ENCODE assay signal across 8 cellular contexts in genomic region chr14:105473677-105474477, GRCh38. TPM values are rescaled to one million over a fixed set of nuclear protein-coding genes. Genes with fewer than 3 reads are reported as not detected.
A peak's percentile ranks its signal among the peaks of the same experiment; 100 is the strongest.
DNase-seq lines count a peak whose midpoint lies in the region; ATAC-seq and TF ChIP-seq lines count a peak whose summit lies in the region.

No MANE protein-coding gene starts in this region.

- H3K27me3 ChIP-seq in CD4-positive, alpha-beta T cell (ENCODE audit: control insufficient read depth, insufficient read depth, low read length): peaks cover 10% of the 10 kb centered on the region
- H3K27me3 ChIP-seq in HUES64 (ENCODE audit: insufficient read depth, low read length) (peaks cover 43% of the 10 kb centered on the region), PC-9 (ENCODE audit: insufficient read depth, low read depth) (no peaks in the 10 kb centered on the region), thymus (ENCODE audit: control insufficient read depth, insufficient read depth) (peaks cover 55% of the 10 kb centered on the region)

- peaks cover 8% of the 10 kb centered on the region; the same call in 1 of the 2 replicates for H3K36me3 ChIP-seq in HUES64 (ENCODE audit: insufficient read depth, low read length)
- H3K36me3 ChIP-seq in PC-9 (ENCODE audit: low read depth): no peaks in the 10 kb centered on the region
- H3K36me3 ChIP-seq in thymus (ENCODE audit: control insufficient read depth, insufficient read depth): peaks cover 18% of the 10 kb centered on the region

- H3K4me3 Mint-ChIP-seq in CD4-positive, alpha-beta T cell: peak overlapping the region; percentile 82
- peak overlapping the region; percentile 35 to 91 (median 75) for H3K4me3 Mint-ChIP-seq in naive B cell

- H3K4me2 ChIP-seq in PC-9: peak overlapping the region; percentile 88

- no peaks in the 10 kb centered on the region for H3K9me3 Mint-ChIP-seq in CD4-positive, alpha-beta T cell
- H3K9me3 Mint-ChIP-seq in naive B cell: peaks cover 0 to 2% (median 0%) of the 10 kb centered on the region in 7 donors

- ATAC-seq in CD4-positive, alpha-beta T cell (ENCODE audit: poor library complexity): peak; percentile 66
- ATAC-seq in naive B cell (ENCODE audit: low read depth in 2 of 2): peak; percentile 49 to 51
- ATAC-seq in GM21529 (IDR thresholded peaks at IDR 0.05; ENCODE audit: unreplicated experiment): no peak

- H3K27me3 Mint-ChIP-seq in CD4-positive, alpha-beta T cell: no peaks in the 10 kb centered on the region
- peaks cover 0 to 9% (median 0%) of the 10 kb centered on the region in 3 donors for H3K27me3 Mint-ChIP-seq in naive B cell

- H3K9me3 ChIP-seq in CD4-positive, alpha-beta T cell (ENCODE audit: control insufficient read depth, low read length): no peaks in the 10 kb centered on the region
- no peaks in the 10 kb centered on the region for H3K9me3 ChIP-seq in HUES64 (ENCODE audit: insufficient read depth, low read depth, low read length)
- no peaks in the 10 kb centered on the region for H3K9me3 ChIP-seq in PC-9 (ENCODE audit: insufficient read depth, low read depth)
- peaks cover 8% of the 10 kb centered on the region for H3K9me3 ChIP-seq in thymus (ENCODE audit: control insufficient read depth)

- H3K9me2 ChIP-seq in PC-9 (ENCODE audit: insufficient read depth): no peaks in the 10 kb centered on the region

- peaks cover 16% of the 10 kb centered on the region for H3K4me1 Mint-ChIP-seq in CD4-positive, alpha-beta T cell (ENCODE audit: low read depth)
- H3K4me1 Mint-ChIP-seq in naive B cell: peaks cover 10 to 19% (median 14%) of the 10 kb centered on the region in 3 donors

- CTCF ChIA-PET in CD4-positive, alpha-beta T cell (lab: Charles Lee): interaction anchor here (4.6 kb wide), 1 partner anchor 16 kb away, joined by 28 read pairs; the partner anchor contains the start of gene TEDC1
- CTCF ChIA-PET in PC-9 (lab: Charles Lee): no interaction called here

- H3K4me3 ChIP-seq in HUES64 (ENCODE audit: low read length) (peak overlapping the region; percentile 58), PC-9 (peak overlapping the region; percentile 66), fibroblast of mammary gland (ENCODE audit: control insufficient read depth, low read depth, low read length) (peak overlapping the region; percentile 37), thymus (ENCODE audit: low read length) (peak overlapping the region; percentile 53)

- no peak overlapping the region for H3K27ac ChIP-seq in CD4-positive, alpha-beta T cell (ENCODE audit: low read depth, low read length)
- peak overlapping the region; percentile 41; the same call in 1 of the 2 replicates for H3K27ac ChIP-seq in HUES64 (ENCODE audit: low read depth, low read length)
- no peak overlapping the region for H3K27ac ChIP-seq in PC-9
- H3K27ac ChIP-seq in thymus (ENCODE audit: low read depth): no peak overlapping the region

- H2AFZ ChIP-seq in PC-9: peak overlapping the region; percentile 75; the same call in 1 of the 2 replicates

- POLR2A ChIA-PET in CD4-positive, alpha-beta T cell (lab: Charles Lee): interaction anchor here (1.0 to 1.6 kb wide), 5 partner anchors 8 to 103 kb away, joined by 3 to 6 read pairs (median 4); partner anchors contain the start of gene TEDC1
- POLR2A ChIA-PET in PC-9 (lab: Charles Lee; ENCODE audit: unreplicated experiment): interaction anchor here (0.6 kb wide), 1 partner anchor 183 kb away, joined by 5 read pairs; no protein-coding TSS in a partner anchor

- 4% methylated on average over 58 of the region's 60 CpGs for WGBS in HUES64
- 2% methylated on average over 60 of the region's 60 CpGs for WGBS in thymus

- BruUV-seq in PC-9 (replicated peaks; lab: Mats Ljungman, UMichigan): TSS peak; percentile 25

- no peaks in the 10 kb centered on the region for H3K4me1 ChIP-seq in HUES64 (ENCODE audit: insufficient read depth, low read length)
- H3K4me1 ChIP-seq in PC-9 (replicated peaks; ENCODE audit: insufficient read depth): peaks cover 22% of the 10 kb centered on the region
- H3K4me1 ChIP-seq in thymus (ENCODE audit: control insufficient read depth, insufficient read depth, low read length): peaks cover 6% of the 10 kb centered on the region

- no peaks in the 10 kb centered on the region for H3K36me3 Mint-ChIP-seq in CD4-positive, alpha-beta T cell (ENCODE audit: low read depth)
- H3K36me3 Mint-ChIP-seq in naive B cell: peaks cover 0 to 8% of the 10 kb centered on the region in 2 donors

- H3K79me2 ChIP-seq in PC-9 (ENCODE audit: low read depth): no peaks in the 10 kb centered on the region

- H3K9ac ChIP-seq in HUES64 (ENCODE audit: low read depth, low read length): peak overlapping the region; percentile 81

- no peaks in the 10 kb centered on the region; the same call in 1 of the 2 replicates for H4K20me1 ChIP-seq in PC-9 (ENCODE audit: insufficient read depth)

- peak overlapping the region; percentile 42 for H3K27ac Mint-ChIP-seq in CD4-positive, alpha-beta T cell
- H3K27ac Mint-ChIP-seq in naive B cell: peak overlapping the region in 3 of 6 donors; percentile 39 to 83 (median 59)

- no peak for TF ChIP-seq CTCF in CD4-positive, alpha-beta T cell (IDR thresholded peaks at IDR 0.05)
- TF ChIP-seq CTCF in PC-9 (conservative IDR thresholded peaks at IDR 0.05): no peak
- TF ChIP-seq CTCF in fibroblast of mammary gland (conservative IDR thresholded peaks at IDR 0.05; ENCODE audit: control insufficient read depth, insufficient read depth, low read depth, low read length): no peak

- DNase-seq in CD4-positive, alpha-beta T cell: peak; percentile 53 to 83 (median 76)
- DNase-seq in PC-9 (peak; percentile 86 to 90), fibroblast of mammary gland (ENCODE audit: low read depth) (peak; percentile 68), naive B cell (peak; percentile 53)
- peak; percentile 68 for DNase-seq in activated effector memory CD4-positive, alpha-beta T cell treated with Interleukin-2 at 50 U/mL for 16 hours

- H3F3A ChIP-seq in PC-9 (ENCODE audit: insufficient read depth, low read depth): peaks cover 18% of the 10 kb centered on the region; the same call in 1 of the 2 replicates

- intact Hi-C loops in CD4-positive, alpha-beta T cell (cut with DNase I, micrococcal nuclease): no loop called here
- intact Hi-C loops in PC-9 (cut with micrococcal nuclease; ENCODE audit: unreplicated experiment): loop anchor here (1.0 kb wide), 1 partner anchor 16 kb away; no protein-coding TSS in a partner anchor

RNA-seq across cellular contexts. Expression of gene CRIP2, which starts 0.7 kb away (rescaled TPM):
- total RNA-seq in CD4-positive, alpha-beta T cell: 10 to 100 TPM; 62.5 to 68.3 TPM
- polyA plus RNA-seq in HUES64 (2013, experiment 1 of 2): 11.3 TPM
- polyA plus RNA-seq in HUES64 (2013, experiment 2 of 2): 16.5 TPM
- 42.5 and 50.2 TPM in 2 replicates for total RNA-seq in PC-9 (2021)
- polyA plus RNA-seq in naive B cell (ENCODE audit: low read depth in 6 of 6) (10 to 100 TPM in 2 of 6 donors, 1 to 10 TPM in 4; 2.0 to 27.3 (median 8.4) TPM), thymus (89.7 TPM)

RNA-seq across cellular contexts. Expression of gene CRIP1, which starts 12.8 kb away (rescaled TPM):
- 100 to 1,000 TPM; 250 to 258 TPM for total RNA-seq in CD4-positive, alpha-beta T cell
- 2.6 TPM for polyA plus RNA-seq in HUES64 (2013, experiment 1 of 2)
- polyA plus RNA-seq in HUES64 (2013, experiment 2 of 2): 4.9 TPM
- 296 and 374 TPM in 2 replicates for total RNA-seq in PC-9 (2021)
- 100 to 1,000 TPM; 115 to 495 (median 235) TPM for polyA plus RNA-seq in naive B cell (ENCODE audit: low read depth in 6 of 6)
- polyA plus RNA-seq in thymus: 471 TPM

RNA-seq across cellular contexts. Expression of gene TEDC1, which starts 17.2 kb away (rescaled TPM):
- total RNA-seq in CD4-positive, alpha-beta T cell: 100 to 1,000 TPM; 102 to 108 TPM
- 14.3 TPM for polyA plus RNA-seq in HUES64 (2013, experiment 1 of 2)
- polyA plus RNA-seq in HUES64 (2013, experiment 2 of 2): 20.3 TPM
- total RNA-seq in PC-9 (2021): 21.2 and 31.9 TPM in 2 replicates
- polyA plus RNA-seq in naive B cell (ENCODE audit: low read depth in 6 of 6): 10 to 100 TPM in 3 of 6 donors, 1 to 10 TPM in 3; 3.5 to 13.6 (median 8.3) TPM
- polyA plus RNA-seq in thymus: 23.3 TPM

RNA-seq across cellular contexts. Expression of gene TMEM121, which starts 52.5 kb away (rescaled TPM):
- total RNA-seq in CD4-positive, alpha-beta T cell: 1 to 10 TPM; 1.6 to 1.7 TPM
- polyA plus RNA-seq in HUES64 (2013, experiment 1 of 2): 1.0 TPM
- 1.7 TPM for polyA plus RNA-seq in HUES64 (2013, experiment 2 of 2)
- total RNA-seq in PC-9 (2021): 1.0 and 1.1 TPM in 2 replicates
- polyA plus RNA-seq in naive B cell (ENCODE audit: low read depth in 6 of 6) (1 to 10 TPM; 1.4 to 3.3 (median 1.9) TPM), thymus (2.1 TPM)

RNA-seq across cellular contexts. Expression of gene MTA1, which starts 54.2 kb away (rescaled TPM):
- total RNA-seq in CD4-positive, alpha-beta T cell: 100 to 1,000 TPM; 107 to 113 TPM
- 114 TPM for polyA plus RNA-seq in HUES64 (2013, experiment 1 of 2)
- 127 TPM for polyA plus RNA-seq in HUES64 (2013, experiment 2 of 2)
- total RNA-seq in PC-9 (2021): 124 and 147 TPM in 2 replicates
- polyA plus RNA-seq in naive B cell (ENCODE audit: low read depth in 6 of 6) (1 to 10 TPM; 3.3 to 6.3 (median 4.7) TPM), thymus (80.8 TPM)
